In genomic region chr15:69434679-69435078, GRCh38 we compare ENCODE assay signal across 1 cellular context.
TF ChIP-seq lines count a peak whose summit lies in the region.

No MANE protein-coding gene starts in this region.

TF ChIP-seq in K562, 482 proteins besides CTCF, POLR2A, EP300 and RAD21:
- TF ChIP-seq RBFOX2 (IDR thresholded peaks at IDR 0.05; ENCODE audit: low read depth, low read length) (peak; percentile 29; the same call in 1 of the 2 replicates), POLR2G (IDR thresholded peaks at IDR 0.05; ENCODE audit: low read depth, low read length) (peak; percentile 29; the same call in 1 of the 2 replicates), NFIC (IDR thresholded peaks at IDR 0.05) (peak; percentile 12; the same call in 1 of the 2 replicates), EZH2 (IDR thresholded peaks at IDR 0.05; ENCODE audit: borderline replicate concordance, low read depth, low read length) (no peak)
TF ChIP-seq in K562: peak in this region for 3.
